ENCODE assay signal across 3 cellular contexts in the genomic region with DNA sequence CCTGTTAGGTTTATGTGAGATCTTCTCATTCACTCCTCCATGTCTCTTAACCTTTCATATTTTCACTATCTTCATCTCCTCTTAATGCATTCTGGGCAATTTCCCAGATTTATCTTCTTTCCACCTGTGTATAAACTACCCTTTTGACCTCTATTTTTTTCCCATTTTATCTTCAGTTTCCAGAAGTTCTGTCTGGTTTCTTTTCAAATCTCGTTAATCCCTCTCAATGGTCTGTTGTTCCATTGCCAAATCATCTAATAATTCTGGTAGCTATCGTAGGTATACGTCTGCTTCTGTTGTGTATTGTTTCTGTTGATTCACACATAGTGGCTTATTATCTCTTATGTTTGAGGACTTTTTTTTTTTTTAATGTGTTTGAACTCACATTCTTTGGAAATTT.
A peak's percentile ranks its signal among the peaks of the same experiment; 100 is the strongest.
TF ChIP-seq lines count a peak whose summit lies in the region.

No MANE protein-coding gene starts in this region.

TF ChIP-seq in SK-N-SH, 30 proteins besides CTCF, POLR2A, EP300 and RAD21:
- no peak for TF ChIP-seq POLR2AphosphoS5 (IDR thresholded peaks at IDR 0.05; ENCODE audit: low read depth, low read length)
- TF ChIP-seq TEAD4 (IDR thresholded peaks at IDR 0.05; ENCODE audit: borderline replicate concordance, insufficient read depth), result no peak
- no peak for TF ChIP-seq CHD2 (IDR thresholded peaks at IDR 0.05; ENCODE audit: low read length, partially characterized antibody)
- TF ChIP-seq NRF1 (IDR thresholded peaks at IDR 0.05; ENCODE audit: low read depth, low read length), result no peak
- no peak for TF ChIP-seq FOXJ3 (CRISPR knock-in tag; IDR thresholded peaks at IDR 0.05)
- TF ChIP-seq NFIC (IDR thresholded peaks at IDR 0.05; ENCODE audit: borderline replicate concordance), result no peak
- TF ChIP-seq TAF1 (IDR thresholded peaks at IDR 0.05; ENCODE audit: borderline replicate concordance, low read depth, low read length), result no peak
- TF ChIP-seq, protein P1, sequence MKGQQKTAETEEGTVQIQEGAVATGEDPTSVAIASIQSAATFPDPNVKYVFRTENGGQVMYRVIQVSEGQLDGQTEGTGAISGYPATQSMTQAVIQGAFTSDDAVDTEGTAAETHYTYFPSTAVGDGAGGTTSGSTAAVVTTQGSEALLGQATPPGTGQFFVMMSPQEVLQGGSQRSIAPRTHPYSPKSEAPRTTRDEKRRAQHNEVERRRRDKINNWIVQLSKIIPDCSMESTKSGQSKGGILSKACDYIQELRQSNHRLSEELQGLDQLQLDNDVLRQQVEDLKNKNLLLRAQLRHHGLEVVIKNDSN (IDR thresholded peaks at IDR 0.05; ENCODE audit: borderline replicate concordance, low read depth), result no peak

TF ChIP-seq in SK-N-SH treated with all-trans-retinoic acid at 6 μM for 48 hours, 23 proteins besides CTCF, POLR2A, EP300 and RAD21:
- no peak for TF ChIP-seq ZNF8 (CRISPR knock-in tag; IDR thresholded peaks at IDR 0.05)
- TF ChIP-seq ZNF565 (CRISPR knock-in tag; conservative IDR thresholded peaks at IDR 0.05; ENCODE audit: low read depth), result no peak
- no peak for TF ChIP-seq ZNF70 (CRISPR knock-in tag; IDR thresholded peaks at IDR 0.05)
- TF ChIP-seq, protein P2, sequence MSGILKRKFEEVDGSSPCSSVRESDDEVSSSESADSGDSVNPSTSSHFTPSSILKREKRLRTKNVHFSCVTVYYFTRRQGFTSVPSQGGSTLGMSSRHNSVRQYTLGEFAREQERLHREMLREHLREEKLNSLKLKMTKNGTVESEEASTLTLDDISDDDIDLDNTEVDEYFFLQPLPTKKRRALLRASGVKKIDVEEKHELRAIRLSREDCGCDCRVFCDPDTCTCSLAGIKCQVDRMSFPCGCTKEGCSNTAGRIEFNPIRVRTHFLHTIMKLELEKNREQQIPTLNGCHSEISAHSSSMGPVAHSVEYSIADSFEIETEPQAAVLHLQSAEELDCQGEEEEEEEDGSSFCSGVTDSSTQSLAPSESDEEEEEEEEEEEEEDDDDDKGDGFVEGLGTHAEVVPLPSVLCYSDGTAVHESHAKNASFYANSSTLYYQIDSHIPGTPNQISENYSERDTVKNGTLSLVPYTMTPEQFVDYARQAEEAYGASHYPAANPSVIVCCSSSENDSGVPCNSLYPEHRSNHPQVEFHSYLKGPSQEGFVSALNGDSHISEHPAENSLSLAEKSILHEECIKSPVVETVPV (CRISPR knock-in tag; IDR thresholded peaks at IDR 0.05), result no peak
- TF ChIP-seq POU6F1 (CRISPR knock-in tag; IDR thresholded peaks at IDR 0.05; ENCODE audit: borderline replicate concordance, low read depth), result no peak
- TF ChIP-seq PATZ1 (CRISPR knock-in tag; IDR thresholded peaks at IDR 0.05; ENCODE audit: borderline replicate concordance), result no peak
TF ChIP-seq in SK-N-SH treated with all-trans-retinoic acid at 6 μM for 48 hours: peak in this region for 0.

TF ChIP-seq in K562, 482 proteins besides CTCF, POLR2A, EP300 and RAD21 (continues in another document):
- no peak for TF ChIP-seq PPARD (CRISPR knock-in tag; IDR thresholded peaks at IDR 0.05)
- TF ChIP-seq ZNF707 (CRISPR knock-in tag; conservative IDR thresholded peaks at IDR 0.05), result no peak
- no peak for TF ChIP-seq MTA3 (IDR thresholded peaks at IDR 0.05; ENCODE audit: borderline replicate concordance)
- TF ChIP-seq, protein P3, sequence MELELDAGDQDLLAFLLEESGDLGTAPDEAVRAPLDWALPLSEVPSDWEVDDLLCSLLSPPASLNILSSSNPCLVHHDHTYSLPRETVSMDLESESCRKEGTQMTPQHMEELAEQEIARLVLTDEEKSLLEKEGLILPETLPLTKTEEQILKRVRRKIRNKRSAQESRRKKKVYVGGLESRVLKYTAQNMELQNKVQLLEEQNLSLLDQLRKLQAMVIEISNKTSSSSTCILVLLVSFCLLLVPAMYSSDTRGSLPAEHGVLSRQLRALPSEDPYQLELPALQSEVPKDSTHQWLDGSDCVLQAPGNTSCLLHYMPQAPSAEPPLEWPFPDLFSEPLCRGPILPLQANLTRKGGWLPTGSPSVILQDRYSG (tag; conservative IDR thresholded peaks at IDR 0.05; ENCODE audit: low read depth), result no peak
- TF ChIP-seq TRIM24 (IDR thresholded peaks at IDR 0.05), result 0 out of 4 replicates have a peak, but pooled peaks of 1 of the 2 experiments have one; percentile 29
- TF ChIP-seq TCF3 (CRISPR knock-in tag; IDR thresholded peaks at IDR 0.05), result peak; percentile 55
- no peak for TF ChIP-seq BRD4 (IDR thresholded peaks at IDR 0.05)
- peak; percentile 62 for TF ChIP-seq ARID1B (IDR thresholded peaks at IDR 0.05)
- no peak for TF ChIP-seq ZNF561 (CRISPR knock-in tag; conservative IDR thresholded peaks at IDR 0.05)
- no peak for TF ChIP-seq ZFP36 (IDR thresholded peaks at IDR 0.05; ENCODE audit: low read depth, low read length, partially characterized antibody)
- TF ChIP-seq, protein P4, sequence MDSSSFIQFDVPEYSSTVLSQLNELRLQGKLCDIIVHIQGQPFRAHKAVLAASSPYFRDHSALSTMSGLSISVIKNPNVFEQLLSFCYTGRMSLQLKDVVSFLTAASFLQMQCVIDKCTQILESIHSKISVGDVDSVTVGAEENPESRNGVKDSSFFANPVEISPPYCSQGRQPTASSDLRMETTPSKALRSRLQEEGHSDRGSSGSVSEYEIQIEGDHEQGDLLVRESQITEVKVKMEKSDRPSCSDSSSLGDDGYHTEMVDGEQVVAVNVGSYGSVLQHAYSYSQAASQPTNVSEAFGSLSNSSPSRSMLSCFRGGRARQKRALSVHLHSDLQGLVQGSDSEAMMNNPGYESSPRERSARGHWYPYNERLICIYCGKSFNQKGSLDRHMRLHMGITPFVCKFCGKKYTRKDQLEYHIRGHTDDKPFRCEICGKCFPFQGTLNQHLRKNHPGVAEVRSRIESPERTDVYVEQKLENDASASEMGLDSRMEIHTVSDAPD (CRISPR knock-in tag; IDR thresholded peaks at IDR 0.05), result no peak
- TF ChIP-seq ZNF134 (CRISPR knock-in tag; conservative IDR thresholded peaks at IDR 0.05), result no peak
- TF ChIP-seq, protein P5, sequence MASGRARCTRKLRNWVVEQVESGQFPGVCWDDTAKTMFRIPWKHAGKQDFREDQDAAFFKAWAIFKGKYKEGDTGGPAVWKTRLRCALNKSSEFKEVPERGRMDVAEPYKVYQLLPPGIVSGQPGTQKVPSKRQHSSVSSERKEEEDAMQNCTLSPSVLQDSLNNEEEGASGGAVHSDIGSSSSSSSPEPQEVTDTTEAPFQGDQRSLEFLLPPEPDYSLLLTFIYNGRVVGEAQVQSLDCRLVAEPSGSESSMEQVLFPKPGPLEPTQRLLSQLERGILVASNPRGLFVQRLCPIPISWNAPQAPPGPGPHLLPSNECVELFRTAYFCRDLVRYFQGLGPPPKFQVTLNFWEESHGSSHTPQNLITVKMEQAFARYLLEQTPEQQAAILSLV (tag; IDR thresholded peaks at IDR 0.05), result no peak
- TF ChIP-seq BCOR (IDR thresholded peaks at IDR 0.05), result no peak
- TF ChIP-seq BMI1 (IDR thresholded peaks at IDR 0.05; ENCODE audit: low read length), result no peak
- TF ChIP-seq GABPA (tag; conservative IDR thresholded peaks at IDR 0.05; ENCODE audit: low read depth), result no peak
- TF ChIP-seq PTRF (tag; IDR thresholded peaks at IDR 0.05), result no peak
- no peak for TF ChIP-seq ETV1 (tag; conservative IDR thresholded peaks at IDR 0.05; ENCODE audit: low read depth)
- TF ChIP-seq HDAC6 (IDR thresholded peaks at IDR 0.05; ENCODE audit: low read depth, low read length), result no peak
- no peak for TF ChIP-seq MTA2 (IDR thresholded peaks at IDR 0.05; ENCODE audit: low read depth)
- TF ChIP-seq CREB1 (IDR thresholded peaks at IDR 0.05), result no peak
- TF ChIP-seq CREB1 (CRISPR knock-in tag; IDR thresholded peaks at IDR 0.05), result no peak
- TF ChIP-seq SOX6 (IDR thresholded peaks at IDR 0.05), result peak; percentile 34; the same call in 1 of the 2 replicates
- TF ChIP-seq RCOR1 (IDR thresholded peaks at IDR 0.05; ENCODE audit: borderline replicate concordance in 1 of 2, low read depth in 2 of 2, low read length in 2 of 2), result peak in 1 of 2 experiments; percentile 45; a peak in 1 of 4 replicates
- TF ChIP-seq EWSR1 (IDR thresholded peaks at IDR 0.05; ENCODE audit: borderline replicate concordance, low read depth, partially characterized antibody), result no peak
- TF ChIP-seq, protein P6, sequence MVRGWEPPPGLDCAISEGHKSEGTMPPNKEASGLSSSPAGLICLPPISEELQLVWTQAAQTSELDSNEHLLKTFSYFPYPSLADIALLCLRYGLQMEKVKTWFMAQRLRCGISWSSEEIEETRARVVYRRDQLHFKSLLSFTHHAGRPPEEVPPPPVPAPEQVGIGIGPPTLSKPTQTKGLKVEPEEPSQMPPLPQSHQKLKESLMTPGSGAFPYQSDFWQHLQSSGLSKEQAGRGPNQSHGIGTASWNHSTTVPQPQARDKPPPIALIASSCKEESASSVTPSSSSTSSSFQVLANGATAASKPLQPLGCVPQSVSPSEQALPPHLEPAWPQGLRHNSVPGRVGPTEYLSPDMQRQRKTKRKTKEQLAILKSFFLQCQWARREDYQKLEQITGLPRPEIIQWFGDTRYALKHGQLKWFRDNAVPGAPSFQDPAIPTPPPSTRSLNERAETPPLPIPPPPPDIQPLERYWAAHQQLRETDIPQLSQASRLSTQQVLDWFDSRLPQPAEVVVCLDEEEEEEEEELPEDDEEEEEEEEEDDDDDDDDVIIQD (CRISPR knock-in tag; IDR thresholded peaks at IDR 0.05), result no peak
- TF ChIP-seq ZNF280B (CRISPR knock-in tag; IDR thresholded peaks at IDR 0.05), result no peak
- peak in 1 of 2 experiments; percentile 46; a peak in 1 of 4 replicates for TF ChIP-seq HDAC1 (IDR thresholded peaks at IDR 0.05)
- TF ChIP-seq JUNB (CRISPR knock-in tag; conservative IDR thresholded peaks at IDR 0.05), result no peak
- TF ChIP-seq CBFA2T2 (conservative IDR thresholded peaks at IDR 0.05), result peak; percentile 67
- TF ChIP-seq, protein P7, sequence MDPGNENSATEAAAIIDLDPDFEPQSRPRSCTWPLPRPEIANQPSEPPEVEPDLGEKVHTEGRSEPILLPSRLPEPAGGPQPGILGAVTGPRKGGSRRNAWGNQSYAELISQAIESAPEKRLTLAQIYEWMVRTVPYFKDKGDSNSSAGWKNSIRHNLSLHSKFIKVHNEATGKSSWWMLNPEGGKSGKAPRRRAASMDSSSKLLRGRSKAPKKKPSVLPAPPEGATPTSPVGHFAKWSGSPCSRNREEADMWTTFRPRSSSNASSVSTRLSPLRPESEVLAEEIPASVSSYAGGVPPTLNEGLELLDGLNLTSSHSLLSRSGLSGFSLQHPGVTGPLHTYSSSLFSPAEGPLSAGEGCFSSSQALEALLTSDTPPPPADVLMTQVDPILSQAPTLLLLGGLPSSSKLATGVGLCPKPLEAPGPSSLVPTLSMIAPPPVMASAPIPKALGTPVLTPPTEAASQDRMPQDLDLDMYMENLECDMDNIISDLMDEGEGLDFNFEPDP (CRISPR knock-in tag; IDR thresholded peaks at IDR 0.05), result no peak
- TF ChIP-seq, protein P8, sequence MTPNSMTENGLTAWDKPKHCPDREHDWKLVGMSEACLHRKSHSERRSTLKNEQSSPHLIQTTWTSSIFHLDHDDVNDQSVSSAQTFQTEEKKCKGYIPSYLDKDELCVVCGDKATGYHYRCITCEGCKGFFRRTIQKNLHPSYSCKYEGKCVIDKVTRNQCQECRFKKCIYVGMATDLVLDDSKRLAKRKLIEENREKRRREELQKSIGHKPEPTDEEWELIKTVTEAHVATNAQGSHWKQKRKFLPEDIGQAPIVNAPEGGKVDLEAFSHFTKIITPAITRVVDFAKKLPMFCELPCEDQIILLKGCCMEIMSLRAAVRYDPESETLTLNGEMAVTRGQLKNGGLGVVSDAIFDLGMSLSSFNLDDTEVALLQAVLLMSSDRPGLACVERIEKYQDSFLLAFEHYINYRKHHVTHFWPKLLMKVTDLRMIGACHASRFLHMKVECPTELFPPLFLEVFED (CRISPR knock-in tag; conservative IDR thresholded peaks at IDR 0.05), result no peak
- no peak for TF ChIP-seq GTF2A2 (tag; IDR thresholded peaks at IDR 0.05)
- TF ChIP-seq MLX (CRISPR knock-in tag; conservative IDR thresholded peaks at IDR 0.05), result no peak
- TF ChIP-seq, protein P9, sequence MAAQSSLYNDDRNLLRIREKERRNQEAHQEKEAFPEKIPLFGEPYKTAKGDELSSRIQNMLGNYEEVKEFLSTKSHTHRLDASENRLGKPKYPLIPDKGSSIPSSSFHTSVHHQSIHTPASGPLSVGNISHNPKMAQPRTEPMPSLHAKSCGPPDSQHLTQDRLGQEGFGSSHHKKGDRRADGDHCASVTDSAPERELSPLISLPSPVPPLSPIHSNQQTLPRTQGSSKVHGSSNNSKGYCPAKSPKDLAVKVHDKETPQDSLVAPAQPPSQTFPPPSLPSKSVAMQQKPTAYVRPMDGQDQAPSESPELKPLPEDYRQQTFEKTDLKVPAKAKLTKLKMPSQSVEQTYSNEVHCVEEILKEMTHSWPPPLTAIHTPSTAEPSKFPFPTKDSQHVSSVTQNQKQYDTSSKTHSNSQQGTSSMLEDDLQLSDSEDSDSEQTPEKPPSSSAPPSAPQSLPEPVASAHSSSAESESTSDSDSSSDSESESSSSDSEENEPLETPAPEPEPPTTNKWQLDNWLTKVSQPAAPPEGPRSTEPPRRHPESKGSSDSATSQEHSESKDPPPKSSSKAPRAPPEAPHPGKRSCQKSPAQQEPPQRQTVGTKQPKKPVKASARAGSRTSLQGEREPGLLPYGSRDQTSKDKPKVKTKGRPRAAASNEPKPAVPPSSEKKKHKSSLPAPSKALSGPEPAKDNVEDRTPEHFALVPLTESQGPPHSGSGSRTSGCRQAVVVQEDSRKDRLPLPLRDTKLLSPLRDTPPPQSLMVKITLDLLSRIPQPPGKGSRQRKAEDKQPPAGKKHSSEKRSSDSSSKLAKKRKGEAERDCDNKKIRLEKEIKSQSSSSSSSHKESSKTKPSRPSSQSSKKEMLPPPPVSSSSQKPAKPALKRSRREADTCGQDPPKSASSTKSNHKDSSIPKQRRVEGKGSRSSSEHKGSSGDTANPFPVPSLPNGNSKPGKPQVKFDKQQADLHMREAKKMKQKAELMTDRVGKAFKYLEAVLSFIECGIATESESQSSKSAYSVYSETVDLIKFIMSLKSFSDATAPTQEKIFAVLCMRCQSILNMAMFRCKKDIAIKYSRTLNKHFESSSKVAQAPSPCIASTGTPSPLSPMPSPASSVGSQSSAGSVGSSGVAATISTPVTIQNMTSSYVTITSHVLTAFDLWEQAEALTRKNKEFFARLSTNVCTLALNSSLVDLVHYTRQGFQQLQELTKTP (IDR thresholded peaks at IDR 0.05; ENCODE audit: low read depth in 1 of 2, partially characterized antibody in 2 of 2), result peak in 1 of 2 experiments; percentile 53
- TF ChIP-seq NCOR1 (IDR thresholded peaks at IDR 0.05), result peak; percentile 45
- TF ChIP-seq GTF2F1 (IDR thresholded peaks at IDR 0.05; ENCODE audit: low read depth, low read length), result no peak
- TF ChIP-seq ZBTB8A (IDR thresholded peaks at IDR 0.05; ENCODE audit: partially characterized antibody), result no peak
- no peak for TF ChIP-seq ZZZ3 (IDR thresholded peaks at IDR 0.05)
